Comparison of ENCODE assay signal across 1 cellular context in the genomic region with DNA sequence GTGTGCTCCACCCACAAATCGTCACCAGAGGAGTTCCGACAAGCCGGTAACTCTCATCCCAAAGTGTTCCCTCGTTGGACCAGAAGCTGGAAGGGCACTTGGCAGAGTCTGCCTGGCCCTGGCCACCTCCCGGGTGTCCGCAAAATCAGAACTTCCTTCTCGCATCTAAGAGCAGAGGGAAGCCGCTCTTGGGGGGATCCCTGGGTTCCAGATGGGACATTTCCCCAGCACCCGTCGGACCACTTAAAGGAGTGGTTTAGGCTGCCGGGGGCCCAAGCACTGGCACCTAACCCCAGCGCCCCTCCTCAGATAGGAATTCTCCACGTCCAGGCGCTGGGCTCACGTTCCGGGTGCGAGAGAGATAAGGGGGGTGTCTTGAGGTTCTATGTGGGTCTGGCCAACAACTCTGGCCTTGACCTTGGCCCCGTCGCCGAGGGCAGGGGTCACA.
TF ChIP-seq lines count a peak whose summit lies in the region.

No MANE protein-coding gene starts in this region.

TF ChIP-seq in K562, 482 proteins besides CTCF, POLR2A, EP300 and RAD21:
- TF ChIP-seq, protein P1, sequence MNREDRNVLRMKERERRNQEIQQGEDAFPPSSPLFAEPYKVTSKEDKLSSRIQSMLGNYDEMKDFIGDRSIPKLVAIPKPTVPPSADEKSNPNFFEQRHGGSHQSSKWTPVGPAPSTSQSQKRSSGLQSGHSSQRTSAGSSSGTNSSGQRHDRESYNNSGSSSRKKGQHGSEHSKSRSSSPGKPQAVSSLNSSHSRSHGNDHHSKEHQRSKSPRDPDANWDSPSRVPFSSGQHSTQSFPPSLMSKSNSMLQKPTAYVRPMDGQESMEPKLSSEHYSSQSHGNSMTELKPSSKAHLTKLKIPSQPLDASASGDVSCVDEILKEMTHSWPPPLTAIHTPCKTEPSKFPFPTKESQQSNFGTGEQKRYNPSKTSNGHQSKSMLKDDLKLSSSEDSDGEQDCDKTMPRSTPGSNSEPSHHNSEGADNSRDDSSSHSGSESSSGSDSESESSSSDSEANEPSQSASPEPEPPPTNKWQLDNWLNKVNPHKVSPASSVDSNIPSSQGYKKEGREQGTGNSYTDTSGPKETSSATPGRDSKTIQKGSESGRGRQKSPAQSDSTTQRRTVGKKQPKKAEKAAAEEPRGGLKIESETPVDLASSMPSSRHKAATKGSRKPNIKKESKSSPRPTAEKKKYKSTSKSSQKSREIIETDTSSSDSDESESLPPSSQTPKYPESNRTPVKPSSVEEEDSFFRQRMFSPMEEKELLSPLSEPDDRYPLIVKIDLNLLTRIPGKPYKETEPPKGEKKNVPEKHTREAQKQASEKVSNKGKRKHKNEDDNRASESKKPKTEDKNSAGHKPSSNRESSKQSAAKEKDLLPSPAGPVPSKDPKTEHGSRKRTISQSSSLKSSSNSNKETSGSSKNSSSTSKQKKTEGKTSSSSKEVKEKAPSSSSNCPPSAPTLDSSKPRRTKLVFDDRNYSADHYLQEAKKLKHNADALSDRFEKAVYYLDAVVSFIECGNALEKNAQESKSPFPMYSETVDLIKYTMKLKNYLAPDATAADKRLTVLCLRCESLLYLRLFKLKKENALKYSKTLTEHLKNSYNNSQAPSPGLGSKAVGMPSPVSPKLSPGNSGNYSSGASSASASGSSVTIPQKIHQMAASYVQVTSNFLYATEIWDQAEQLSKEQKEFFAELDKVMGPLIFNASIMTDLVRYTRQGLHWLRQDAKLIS (CRISPR knock-in tag; IDR thresholded peaks at IDR 0.05): 0 out of 2 replicates have a peak, but pooled peaks have one; percentile 36
- TF ChIP-seq NR1H2 (CRISPR knock-in tag; IDR thresholded peaks at IDR 0.05) (0 out of 2 replicates have a peak, but pooled peaks have one; percentile 22), ZNF184 (CRISPR knock-in tag; IDR thresholded peaks at IDR 0.05) (no peak), TEAD2 (tag; IDR thresholded peaks at IDR 0.05) (0 out of 2 replicates have a peak, but pooled peaks have one; percentile 16), PML (IDR thresholded peaks at IDR 0.05; ENCODE audit: low read length) (0 out of 2 replicates have a peak, but pooled peaks have one; percentile 5), JUN (IDR thresholded peaks at IDR 0.05; ENCODE audit: borderline replicate concordance, low read depth, low read length) (no peak), JUN (CRISPR knock-in tag; IDR thresholded peaks at IDR 0.05; ENCODE audit: borderline replicate concordance) (0 out of 2 replicates have a peak, but pooled peaks have one; percentile 6), KLF1 (tag; IDR thresholded peaks at IDR 0.05) (no peak), BHLHE40 (IDR thresholded peaks at IDR 0.05; ENCODE audit: low read length) (peak; percentile 20; the same call in 1 of the 2 replicates), KAT7 (CRISPR knock-in tag; IDR thresholded peaks at IDR 0.05; ENCODE audit: borderline replicate concordance) (peak; percentile 92; the same call in 1 of the 2 replicates), ZFX (CRISPR knock-in tag; IDR thresholded peaks at IDR 0.05) (peak; percentile 12; the same call in 1 of the 2 replicates), NR2C1 (IDR thresholded peaks at IDR 0.05) (no peak; the same call in 1 of the 2 replicates), NR2C1 (tag; IDR thresholded peaks at IDR 0.05) (0 out of 2 replicates have a peak, but pooled peaks have one; percentile 63), XRCC5 (IDR thresholded peaks at IDR 0.05; ENCODE audit: low read depth, low read length) (0 out of 2 replicates have a peak, but pooled peaks have one; percentile 6), NR2C2 (CRISPR knock-in tag; IDR thresholded peaks at IDR 0.05) (no peak), NR2C2 (tag; IDR thresholded peaks at IDR 0.05) (0 out of 2 replicates have a peak, but pooled peaks have one; percentile 0), CREM (IDR thresholded peaks at IDR 0.05; ENCODE audit: low read depth) (peak; percentile 16; the same call in 1 of the 2 replicates), CBFA2T3 (IDR thresholded peaks at IDR 0.05) (peak; percentile 30; the same call in 1 of the 2 replicates)
- TF ChIP-seq, protein P2, sequence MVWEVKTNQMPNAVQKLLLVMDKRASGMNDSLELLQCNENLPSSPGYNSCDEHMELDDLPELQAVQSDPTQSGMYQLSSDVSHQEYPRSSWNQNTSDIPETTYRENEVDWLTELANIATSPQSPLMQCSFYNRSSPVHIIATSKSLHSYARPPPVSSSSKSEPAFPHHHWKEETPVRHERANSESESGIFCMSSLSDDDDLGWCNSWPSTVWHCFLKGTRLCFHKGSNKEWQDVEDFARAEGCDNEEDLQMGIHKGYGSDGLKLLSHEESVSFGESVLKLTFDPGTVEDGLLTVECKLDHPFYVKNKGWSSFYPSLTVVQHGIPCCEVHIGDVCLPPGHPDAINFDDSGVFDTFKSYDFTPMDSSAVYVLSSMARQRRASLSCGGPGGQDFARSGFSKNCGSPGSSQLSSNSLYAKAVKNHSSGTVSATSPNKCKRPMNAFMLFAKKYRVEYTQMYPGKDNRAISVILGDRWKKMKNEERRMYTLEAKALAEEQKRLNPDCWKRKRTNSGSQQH (CRISPR knock-in tag; IDR thresholded peaks at IDR 0.05): 0 out of 2 replicates have a peak, but pooled peaks have one; percentile 23
- TF ChIP-seq, protein P3, sequence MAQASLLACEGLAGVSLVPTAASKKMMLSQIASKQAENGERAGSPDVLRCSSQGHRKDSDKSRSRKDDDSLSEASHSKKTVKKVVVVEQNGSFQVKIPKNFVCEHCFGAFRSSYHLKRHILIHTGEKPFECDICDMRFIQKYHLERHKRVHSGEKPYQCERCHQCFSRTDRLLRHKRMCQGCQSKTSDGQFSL (CRISPR knock-in tag; IDR thresholded peaks at IDR 0.05): 0 out of 2 replicates have a peak, but pooled peaks have one; percentile 62
- TF ChIP-seq, protein P3 (tag; IDR thresholded peaks at IDR 0.05): no peak
- TF ChIP-seq, protein P4, sequence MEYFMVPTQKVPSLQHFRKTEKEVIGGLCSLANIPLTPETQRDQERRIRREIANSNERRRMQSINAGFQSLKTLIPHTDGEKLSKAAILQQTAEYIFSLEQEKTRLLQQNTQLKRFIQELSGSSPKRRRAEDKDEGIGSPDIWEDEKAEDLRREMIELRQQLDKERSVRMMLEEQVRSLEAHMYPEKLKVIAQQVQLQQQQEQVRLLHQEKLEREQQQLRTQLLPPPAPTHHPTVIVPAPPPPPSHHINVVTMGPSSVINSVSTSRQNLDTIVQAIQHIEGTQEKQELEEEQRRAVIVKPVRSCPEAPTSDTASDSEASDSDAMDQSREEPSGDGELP (CRISPR knock-in tag; IDR thresholded peaks at IDR 0.05; ENCODE audit: borderline replicate concordance): no peak
- TF ChIP-seq, protein P5, sequence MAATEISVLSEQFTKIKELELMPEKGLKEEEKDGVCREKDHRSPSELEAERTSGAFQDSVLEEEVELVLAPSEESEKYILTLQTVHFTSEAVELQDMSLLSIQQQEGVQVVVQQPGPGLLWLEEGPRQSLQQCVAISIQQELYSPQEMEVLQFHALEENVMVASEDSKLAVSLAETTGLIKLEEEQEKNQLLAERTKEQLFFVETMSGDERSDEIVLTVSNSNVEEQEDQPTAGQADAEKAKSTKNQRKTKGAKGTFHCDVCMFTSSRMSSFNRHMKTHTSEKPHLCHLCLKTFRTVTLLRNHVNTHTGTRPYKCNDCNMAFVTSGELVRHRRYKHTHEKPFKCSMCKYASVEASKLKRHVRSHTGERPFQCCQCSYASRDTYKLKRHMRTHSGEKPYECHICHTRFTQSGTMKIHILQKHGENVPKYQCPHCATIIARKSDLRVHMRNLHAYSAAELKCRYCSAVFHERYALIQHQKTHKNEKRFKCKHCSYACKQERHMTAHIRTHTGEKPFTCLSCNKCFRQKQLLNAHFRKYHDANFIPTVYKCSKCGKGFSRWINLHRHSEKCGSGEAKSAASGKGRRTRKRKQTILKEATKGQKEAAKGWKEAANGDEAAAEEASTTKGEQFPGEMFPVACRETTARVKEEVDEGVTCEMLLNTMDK (IDR thresholded peaks at IDR 0.05; ENCODE audit: borderline replicate concordance, insufficient read depth, low read depth, low read length, poor library complexity, severe bottlenecking): no peak
